Comparison of ENCODE assay signal across 21 cellular contexts in genomic region chr5:144971067-144971850, GRCh38.
"Had no signal": no experiment of that assay in that cellular context is flagged by ENCODE, and none has a peak within 500 bp of the region (broad histone marks: within the 10 kb centered on the region; RNA-seq: fewer than 3 reads in every experiment).

No MANE protein-coding gene starts in this region.

- FAIRE-seq: pancreas had no signal

- H3K27me3 ChIP-seq: colonic mucosa, esophagus muscularis mucosa, gastroesophageal sphincter, pancreas, right lobe of liver had no signal

- H3K4me3 ChIP-seq: colonic mucosa, esophagus muscularis mucosa, gastroesophageal sphincter, pancreas, prostate gland, right lobe of liver, skin epidermis had no signal

- DNase-seq: colonic mucosa; dermis blood vessel endothelial cell; effector CD8-positive, alpha-beta T cell; foreskin fibroblast; glutamatergic neuron; islet precursor cell; mammary epithelial cell; naive thymus-derived CD4-positive, alpha-beta T cell; nephron progenitor cell; nucleus accumbens; pancreas; right lobe of liver; stimulated activated CD4-positive, alpha-beta T cell treated with anti-CD3 and anti-CD28 coated beads, Interleukin-2, amount 100 ng/mL, for 24 hours; stimulated activated CD4-positive, alpha-beta T cell treated with anti-CD3 and anti-CD28 coated beads, Interleukin-4, amount 100 ng/mL, for 4 hours; stimulated activated naive B cell treated with anti-CD40 and anti-IgM and Interleukin-4, amounts not matched to agents 10 μg/mL and 1 μg/mL and 100 μg/mL, for 72 hours; trophoblast cell had no signal

- H3K36me3 ChIP-seq: colonic mucosa, esophagus muscularis mucosa, gastroesophageal sphincter, pancreas, prostate gland, right lobe of liver had no signal

- ATAC-seq: gastroesophageal sphincter; left lobe of liver; naive thymus-derived CD4-positive, alpha-beta T cell; pancreas; right lobe of liver; stimulated activated naive B cell treated with anti-CD40 and anti-IgM and Interleukin-4, amounts not matched to agents 10 μg/mL and 1 μg/mL and 100 μg/mL, for 72 hours had no signal
